ENCODE assay signal across 9 cellular contexts in the genomic region with DNA sequence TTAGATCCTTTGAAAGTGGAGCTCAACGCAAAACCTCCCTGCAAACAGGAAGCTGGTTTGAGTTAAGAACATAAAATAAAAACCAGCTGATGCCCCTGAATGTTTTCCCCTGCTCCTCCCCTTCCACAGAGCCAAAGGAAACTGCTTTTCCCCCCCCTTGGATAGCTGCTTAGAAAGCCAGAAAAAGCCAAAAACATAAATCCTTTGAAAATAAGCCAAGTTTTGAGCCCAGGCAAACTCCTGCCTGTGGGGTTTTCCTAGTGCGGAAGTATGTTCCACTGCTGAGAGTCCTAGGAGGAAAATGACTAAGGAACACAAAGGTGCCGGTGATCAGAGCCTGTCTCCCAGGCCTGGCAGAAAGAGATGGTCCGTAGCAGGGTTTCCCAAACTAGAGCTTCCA. TPM values are rescaled to one million over a fixed set of nuclear protein-coding genes. Genes with fewer than 3 reads are reported as not detected.
A peak's percentile ranks its signal among the peaks of the same experiment; 100 is the strongest.
DNase-seq lines count a peak whose midpoint lies in the region; ATAC-seq and TF ChIP-seq lines count a peak whose summit lies in the region.
"Had no signal": no experiment of that assay in that cellular context is flagged by ENCODE, and none has a peak within 500 bp of the region (broad histone marks: within the 10 kb centered on the region; RNA-seq: fewer than 3 reads in every experiment).

No MANE protein-coding gene starts in this region.

- POLR2A ChIA-PET in IMR-90 (lab: Charles Lee; ENCODE audit: unreplicated experiment), result interaction anchor here (1.0 kb wide), 1 partner anchor 22 kb away, joined by 3 read pairs; a partner anchor contains a TSS

- peak overlapping the region; percentile 19; the same call in 1 of the 2 replicates for H3K9ac ChIP-seq in IMR-90 (ENCODE audit: low read depth, low read length)

- no peak for TF ChIP-seq POLR2A in IMR-90 (IDR thresholded peaks at IDR 0.05; ENCODE audit: low read depth, low read length)

- H3K9me3 ChIP-seq in IMR-90 (ENCODE audit: control insufficient read depth, insufficient read depth, low read length) (no peaks in the 10 kb centered on the region), left lung (no peaks in the 10 kb centered on the region), thymus (ENCODE audit: control insufficient read depth) (no peaks in the 10 kb centered on the region)

- CTCF ChIA-PET in IMR-90 (lab: Yijun Ruan, JAX), result interaction anchor here (0.9 kb wide), 1 partner anchor 22 kb away, joined by 4 read pairs; a partner anchor contains a TSS

- dilution Hi-C loops in IMR-90 (cut with HindIII; ENCODE audit: low sequenced_read_pairs, unreplicated experiment), result no loop called here

- H3K9me1 ChIP-seq in IMR-90 (ENCODE audit: insufficient read depth, low read length), result peaks cover 37% of the 10 kb centered on the region

- H3K27me3 ChIP-seq in IMR-90 (ENCODE audit: control insufficient read depth, insufficient read depth, low read length) (no peaks in the 10 kb centered on the region), left lung (no peaks in the 10 kb centered on the region), thymus (ENCODE audit: control insufficient read depth, insufficient read depth) (no peaks in the 10 kb centered on the region)

- intact Hi-C loops in IMR-90 (cut with micrococcal nuclease), result loop anchor here (1.0 kb wide), 1 partner anchor 22 kb away; a partner anchor contains a TSS
- intact Hi-C loops in left lung (cut with DNase I), result no loop called here

- peak overlapping the region; percentile 0; the same call in 1 of the 2 replicates for H3K27ac ChIP-seq in IMR-90 (ENCODE audit: insufficient read depth, low read length)
- H3K27ac ChIP-seq in left lung, result peak overlapping the region in 1 of 2 donors; percentile 30
- H3K27ac ChIP-seq in thymus (ENCODE audit: low read depth), result peak overlapping the region; percentile 62
- H3K27ac ChIP-seq: WERI-Rb-1 had no signal

- no peak overlapping the region for H3K18ac ChIP-seq in IMR-90 (ENCODE audit: low read depth, low read length)

- peak overlapping the region; percentile 58; the same call in 1 of the 2 replicates for H2BK120ac ChIP-seq in IMR-90 (ENCODE audit: low read depth, low read length)

- BruUV-seq in IMR-90 (replicated peaks; lab: Mats Ljungman, UMichigan), result no TSS peak

- no peak for TF ChIP-seq CTCF in IMR-90 (conservative IDR thresholded peaks at IDR 0.05; ENCODE audit: low read depth, low read length)
- TF ChIP-seq CTCF in choroid plexus epithelial cell (conservative IDR thresholded peaks at IDR 0.05; ENCODE audit: low read depth, low read length), result no peak
- no peak for TF ChIP-seq CTCF in left lung (IDR thresholded peaks at IDR 0.05)

- H2AK9ac ChIP-seq in IMR-90 (replicated peaks; ENCODE audit: low read depth, low read length, poor library complexity), result no peak overlapping the region

- peak; percentile 68 for DNase-seq in IMR-90
- DNase-seq in choroid plexus epithelial cell (ENCODE audit: low read depth), result peak; percentile 43
- no peak for DNase-seq in left lung
- DNase-seq: stimulated activated CD4-positive, alpha-beta T cell treated with anti-CD3 and anti-CD28 coated beads, Interleukin-4, amount 100 ng/mL, for 4 hours had no signal

- H3K36me3 ChIP-seq in IMR-90 (ENCODE audit: control insufficient read depth, insufficient read depth, low read length) (peaks cover 10% of the 10 kb centered on the region), left lung (peaks cover 0 to 9% of the 10 kb centered on the region in 2 donors), thymus (ENCODE audit: control insufficient read depth, insufficient read depth) (peaks cover 4% of the 10 kb centered on the region)
- H3K36me3 ChIP-seq: WERI-Rb-1 had no signal

- H3K4me2 ChIP-seq in IMR-90 (ENCODE audit: low read depth, low read length), result peak overlapping the region; percentile 56

- WGBS in IMR-90 (ENCODE audit: extremely low coverage in 2 of 2, insufficient read length in 1 of 2), 2 experiments, result 33% methylated on average over 2 of the region's 4 CpGs; no CpG with 5 or more reads in 1 of the 2 experiments
- WGBS in thymus, result 72% methylated on average over 4 of the region's 4 CpGs

- H3K23ac ChIP-seq in IMR-90 (ENCODE audit: low read depth, low read length), result peak overlapping the region; percentile 87

- peak overlapping the region; percentile 57; the same call in 1 of the 2 replicates for H4K5ac ChIP-seq in IMR-90 (ENCODE audit: low read depth, low read length)

- H2AK5ac ChIP-seq in IMR-90 (ENCODE audit: low read depth, low read length), result peak overlapping the region; percentile 70; the same call in 1 of the 2 replicates

- TF ChIP-seq RAD21 in IMR-90 (IDR thresholded peaks at IDR 0.05; ENCODE audit: low read length), result no peak

- H3K4me3 ChIP-seq in IMR-90 (ENCODE audit: insufficient read depth, low read depth, low read length) (no peak overlapping the region), choroid plexus epithelial cell (ENCODE audit: low read depth, low read length) (no peak overlapping the region), left lung (no peak overlapping the region), thymus (ENCODE audit: low read length) (no peak overlapping the region)

- H3K14ac ChIP-seq in IMR-90 (replicated peaks; ENCODE audit: low read depth, low read length), result peak overlapping the region; percentile 94

- no peak overlapping the region for H2BK20ac ChIP-seq in IMR-90 (ENCODE audit: low read depth, low read length)

- H3K79me1 ChIP-seq in IMR-90 (ENCODE audit: low read depth in 1 of 2, low read length in 2 of 2), result peaks cover 44 to 84% of the 10 kb centered on the region in 2 experiments

- H4K8ac ChIP-seq in IMR-90 (ENCODE audit: low read depth in 2 of 2, low read length in 2 of 2), result peak overlapping the region; percentile 34 to 86

- H2BK15ac ChIP-seq in IMR-90 (ENCODE audit: low read depth, low read length), result 0 out of 3 replicates have a peak overlapping the region, but pooled peaks have one; percentile 3

- in situ Hi-C loops in IMR-90 (cut with MboI; ENCODE audit: low sequenced_read_pairs), result no loop called here

- peak overlapping the region; percentile 51 for H2AFZ ChIP-seq in IMR-90 (replicated peaks; ENCODE audit: low read length, poor library complexity)

- no peak overlapping the region for H3K56ac ChIP-seq in IMR-90 (ENCODE audit: extremely low read depth, insufficient read depth, low read length)

- H3K4me1 ChIP-seq in IMR-90 (ENCODE audit: control insufficient read depth, insufficient read depth, low read length), result peaks cover 18% of the 10 kb centered on the region
- peaks cover 4 to 15% of the 10 kb centered on the region in 2 donors for H3K4me1 ChIP-seq in left lung
- peaks cover 16% of the 10 kb centered on the region for H3K4me1 ChIP-seq in thymus (ENCODE audit: control insufficient read depth, insufficient read depth, low read length)

- peak overlapping the region; percentile 4 for H2BK5ac ChIP-seq in IMR-90 (ENCODE audit: low read depth, low read length, poor library complexity, severe bottlenecking)

- ATAC-seq in IMR-90 (ENCODE audit: low read depth) (peak; percentile 73), left lung (peak; percentile 27), GM19395 (IDR thresholded peaks at IDR 0.05; ENCODE audit: unreplicated experiment) (no peak), GM21381 (IDR thresholded peaks at IDR 0.05; ENCODE audit: unreplicated experiment) (no peak), GM19452 (IDR thresholded peaks at IDR 0.05; ENCODE audit: unreplicated experiment) (no peak)

- no peak overlapping the region for H4K91ac ChIP-seq in IMR-90 (ENCODE audit: insufficient read depth, low read depth, low read length)

- peak overlapping the region; percentile 71 for H3K4ac ChIP-seq in IMR-90 (ENCODE audit: low read depth, low read length)

- no peaks in the 10 kb centered on the region for H4K20me1 ChIP-seq in IMR-90 (ENCODE audit: insufficient read depth, low read length)

TF ChIP-seq in IMR-90, 13 proteins besides CTCF, POLR2A, EP300 and RAD21 (continues in another document):
- TF ChIP-seq MAFK (IDR thresholded peaks at IDR 0.05; ENCODE audit: low read depth, low read length) (no peak), CHD1 (IDR thresholded peaks at IDR 0.05; ENCODE audit: low read depth, low read length) (no peak), BHLHE40 (IDR thresholded peaks at IDR 0.05; ENCODE audit: low read depth, low read length) (no peak), SMC3 (IDR thresholded peaks at IDR 0.05; ENCODE audit: low read depth, low read length) (no peak)
- TF ChIP-seq, protein P1, sequence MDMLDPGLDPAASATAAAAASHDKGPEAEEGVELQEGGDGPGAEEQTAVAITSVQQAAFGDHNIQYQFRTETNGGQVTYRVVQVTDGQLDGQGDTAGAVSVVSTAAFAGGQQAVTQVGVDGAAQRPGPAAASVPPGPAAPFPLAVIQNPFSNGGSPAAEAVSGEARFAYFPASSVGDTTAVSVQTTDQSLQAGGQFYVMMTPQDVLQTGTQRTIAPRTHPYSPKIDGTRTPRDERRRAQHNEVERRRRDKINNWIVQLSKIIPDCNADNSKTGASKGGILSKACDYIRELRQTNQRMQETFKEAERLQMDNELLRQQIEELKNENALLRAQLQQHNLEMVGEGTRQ (IDR thresholded peaks at IDR 0.05; ENCODE audit: low read depth, low read length), result no peak
- TF ChIP-seq, protein P2, sequence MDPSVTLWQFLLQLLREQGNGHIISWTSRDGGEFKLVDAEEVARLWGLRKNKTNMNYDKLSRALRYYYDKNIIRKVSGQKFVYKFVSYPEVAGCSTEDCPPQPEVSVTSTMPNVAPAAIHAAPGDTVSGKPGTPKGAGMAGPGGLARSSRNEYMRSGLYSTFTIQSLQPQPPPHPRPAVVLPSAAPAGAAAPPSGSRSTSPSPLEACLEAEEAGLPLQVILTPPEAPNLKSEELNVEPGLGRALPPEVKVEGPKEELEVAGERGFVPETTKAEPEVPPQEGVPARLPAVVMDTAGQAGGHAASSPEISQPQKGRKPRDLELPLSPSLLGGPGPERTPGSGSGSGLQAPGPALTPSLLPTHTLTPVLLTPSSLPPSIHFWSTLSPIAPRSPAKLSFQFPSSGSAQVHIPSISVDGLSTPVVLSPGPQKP (IDR thresholded peaks at IDR 0.05; ENCODE audit: borderline replicate concordance, low read depth, low read length), result no peak

RNA-seq across cellular contexts. Expression of a gene that starts 22.2 kb away (rescaled TPM):
- total RNA-seq in IMR-90 (2012; rRNA removed), result 10.3 and 12.5 TPM in 2 replicates
- 14.7 and 15.3 TPM in 2 replicates for polyA plus RNA-seq in IMR-90 (2012; rRNA removed)
- 4.8 and 6.1 TPM in 2 replicates for polyA plus RNA-seq in IMR-90 (2012; cell fraction: cytosol; rRNA removed)
- 40.6 and 67.6 TPM in 2 replicates for polyA plus RNA-seq in IMR-90 (2012; cell fraction: nucleus; rRNA removed; ENCODE audit: low replicate concordance)
- total RNA-seq in left lung, result 10 to 100 TPM; 22.8 to 25.4 TPM
- polyA plus RNA-seq in thymus, result 8.1 TPM

RNA-seq across cellular contexts. Expression of a gene that starts 31.4 kb away (rescaled TPM):
- total RNA-seq in IMR-90 (2012; rRNA removed) (3.6 and 5.0 TPM in 2 replicates), left lung (10 to 100 TPM; 19.5 to 26.4 TPM)
- polyA plus RNA-seq in IMR-90 (2012; rRNA removed) (6.3 and 8.1 TPM in 2 replicates), thymus (15.6 TPM)
- polyA plus RNA-seq in IMR-90 (2012; cell fraction: cytosol; rRNA removed), result 7.9 and 8.2 TPM in 2 replicates
- 12.6 and 22.4 TPM in 2 replicates for polyA plus RNA-seq in IMR-90 (2012; cell fraction: nucleus; rRNA removed; ENCODE audit: low replicate concordance)

RNA-seq across cellular contexts. Expression of a gene that starts 42.2 kb away (rescaled TPM):
- total RNA-seq in IMR-90 (2012; rRNA removed), result under 0.01 and 0.18 TPM in 2 replicates
- polyA plus RNA-seq in IMR-90 (2012; rRNA removed), result 3.1 and 5.8 TPM in 2 replicates
- polyA plus RNA-seq in IMR-90 (2012; cell fraction: cytosol; rRNA removed), result 0.90 and 1.6 TPM in 2 replicates
- 31.6 and 69.2 TPM in 2 replicates for polyA plus RNA-seq in IMR-90 (2012; cell fraction: nucleus; rRNA removed; ENCODE audit: low replicate concordance)
- 1 to 10 TPM; 9.2 to 9.3 TPM for total RNA-seq in left lung
- polyA plus RNA-seq in thymus, result 45.4 TPM

Comparison
In these comparisons a context has a peak if more than half of its experiments do, and no peak if none do; other contexts are left out.
1. ATAC-seq: peak in IMR-90 (single experiment) and left lung (single experiment); none in GM19395 (single experiment), GM21381 (single experiment) and GM19452 (single experiment).
2. DNase-seq: peak in IMR-90 (single experiment) and choroid plexus epithelial cell (single experiment); none in left lung (0 of 2).